Comparison of ENCODE assay signal across 20 cellular contexts in the genomic region with DNA sequence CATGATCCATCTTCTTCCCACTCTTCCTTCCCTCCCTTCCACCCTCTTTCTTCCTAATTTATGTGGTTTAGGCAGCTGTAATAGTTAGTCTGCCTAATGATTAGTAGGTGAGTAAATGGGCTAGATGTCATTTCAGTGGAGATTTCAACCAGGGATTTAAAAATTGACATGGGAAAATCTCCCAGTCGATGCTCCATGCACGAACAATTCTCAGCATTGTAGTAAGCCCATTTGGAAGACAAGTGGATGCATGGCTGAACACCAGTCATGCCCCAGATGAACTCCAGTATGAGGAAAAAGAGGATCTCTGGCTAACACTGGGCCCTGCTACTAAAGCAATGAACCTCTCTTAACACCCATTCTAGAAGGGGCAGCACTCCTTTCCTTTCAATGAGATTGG. TPM values are rescaled to one million over a fixed set of nuclear protein-coding genes. Genes with fewer than 3 reads are reported as not detected.
A peak's percentile ranks its signal among the peaks of the same experiment; 100 is the strongest.
DNase-seq lines count a peak whose midpoint lies in the region; ATAC-seq, FAIRE-seq and TF ChIP-seq lines count a peak whose summit lies in the region.
"Had no signal": no experiment of that assay in that cellular context is flagged by ENCODE, and none has a peak within 500 bp of the region (broad histone marks: within the 10 kb centered on the region; RNA-seq: fewer than 3 reads in every experiment).

No MANE protein-coding gene starts in this region.

- H3K27me3 ChIP-seq in pancreas (no peaks in the 10 kb centered on the region), vagina (no peaks in the 10 kb centered on the region)

- ATAC-seq in pancreas = no peak
- ATAC-seq in GM21526 (IDR thresholded peaks at IDR 0.05; ENCODE audit: low FRiP score, unreplicated experiment) = no peak
- ATAC-seq: K562 had no signal

- TF ChIP-seq POLR2A in GM12892 (IDR thresholded peaks at IDR 0.05; ENCODE audit: low read depth, low read length) = no peak
- no peak for TF ChIP-seq POLR2A in vagina (IDR thresholded peaks at IDR 0.05)

- no peak overlapping the region for H3K27ac ChIP-seq in pancreas
- H3K27ac ChIP-seq in vagina = no peak overlapping the region
- H3K27ac ChIP-seq: GM23248 had no signal

- TF ChIP-seq CTCF in pancreas (IDR thresholded peaks at IDR 0.05) (no peak), vagina (IDR thresholded peaks at IDR 0.05) (no peak)

- H3K4me1 ChIP-seq in pancreas (no peaks in the 10 kb centered on the region), vagina (no peaks in the 10 kb centered on the region)
- H3K4me1 ChIP-seq: BE2C had no signal

- H3K36me3 ChIP-seq in pancreas = no peaks in the 10 kb centered on the region
- H3K36me3 ChIP-seq in vagina = no peaks in the 10 kb centered on the region
- H3K36me3 ChIP-seq: BE2C, HAP-1 had no signal

- FAIRE-seq in GM12892 (lab: Jason Lieb, UNC) (peak; percentile 17), pancreas (lab: Jason Lieb, UNC) (no peak)
- FAIRE-seq: HTR-8/SVneo, K562 had no signal

- WGBS in pancreas, 2 donors = 80 to 86% methylated on average over 2 of the region's 2 CpGs

- no peak overlapping the region for H3K4me3 ChIP-seq in pancreas
- no peak overlapping the region for H3K4me3 ChIP-seq in vagina
- H3K4me3 ChIP-seq: GM23248, HAP-1, K562 had no signal

- DNase-seq in GM12892 (ENCODE audit: insufficient read length) = no peak
- peak; percentile 83 for DNase-seq in kidney tubule cell (ENCODE audit: low spot score)
- peak; percentile 51 for DNase-seq in renal cortical epithelial cell (ENCODE audit: low read depth)
- no peak for DNase-seq in pancreas
- DNase-seq in vagina (ENCODE audit: extremely low spot score in 2 of 2) = no peak
- DNase-seq: BE2C; C1 segment of cervical spinal cord; CD4-positive, CD25-positive, alpha-beta regulatory T cell; DMS153; DMS79; GDM1; GM23248; IMR-90 had no signal

- H3K9me3 ChIP-seq in pancreas (no peaks in the 10 kb centered on the region), vagina (no peaks in the 10 kb centered on the region)
- H3K9me3 ChIP-seq: BE2C, HAP-1 had no signal

- intact Hi-C loops in pancreas (cut with DNase I) (no loop called here), vagina (cut with DNase I) (no loop called here)

RNA-seq across cellular contexts. Expression of a gene that starts 25.3 kb away (rescaled TPM):
- polyA plus RNA-seq in GM12892 (2012; ENCODE audit: missing spikeins) = 2.4 TPM
- 1.6 and 3.0 TPM in 2 replicates for total RNA-seq in renal cortical epithelial cell
- 1 to 10 TPM in 1 of 6 donors, under 1 TPM in 2, not detected in 3; 0.66 to 1.2 (median 0.95) TPM for total RNA-seq in pancreas
- under 1 TPM; 0.07 to 0.30 TPM for polyA plus RNA-seq in pancreas
- 5.6 TPM for total RNA-seq in vagina
- total RNA-seq: GM23248, H4 had no signal

RNA-seq across cellular contexts. Expression of a gene that starts 37.9 kb away (rescaled TPM):
- polyA plus RNA-seq in GM12892 (2012; ENCODE audit: missing spikeins) = not detected
- total RNA-seq in renal cortical epithelial cell (not detected in 2 replicates), pancreas (not detected), vagina (not detected)
- polyA plus RNA-seq in pancreas = under 1 TPM in 1 of 2 donors, not detected in 1; 0.05 TPM
- total RNA-seq: A172; CD4-positive, CD25-positive, alpha-beta regulatory T cell; Daoy; GM23248; H4; IMR-90; K562 had no signal
- polyA plus RNA-seq: CD4-positive, CD25-positive, alpha-beta regulatory T cell; GM23248; IMR-90; K562 had no signal

RNA-seq across cellular contexts. Expression of a gene that starts 52.3 kb away (rescaled TPM):
- 46.1 TPM for polyA plus RNA-seq in GM12892 (2012; ENCODE audit: missing spikeins)
- 33.4 and 35.3 TPM in 2 replicates for total RNA-seq in renal cortical epithelial cell
- total RNA-seq in pancreas = 10 to 100 TPM in 5 of 6 donors, 1 to 10 TPM in 1; 8.0 to 30.4 (median 15.9) TPM
- polyA plus RNA-seq in pancreas = 10 to 100 TPM; 21.1 to 27.7 TPM
- 25.5 TPM for total RNA-seq in vagina

Comparison
In these comparisons a context has a peak if more than half of its experiments do, and no peak if none do; other contexts are left out.
1. DNase-seq: peak in kidney tubule cell (single experiment) and renal cortical epithelial cell (single experiment); none in GM12892 (single experiment), pancreas (0 of 6) and vagina (0 of 2).